Comparison of ENCODE assay signal across 9 cellular contexts in the genomic region with DNA sequence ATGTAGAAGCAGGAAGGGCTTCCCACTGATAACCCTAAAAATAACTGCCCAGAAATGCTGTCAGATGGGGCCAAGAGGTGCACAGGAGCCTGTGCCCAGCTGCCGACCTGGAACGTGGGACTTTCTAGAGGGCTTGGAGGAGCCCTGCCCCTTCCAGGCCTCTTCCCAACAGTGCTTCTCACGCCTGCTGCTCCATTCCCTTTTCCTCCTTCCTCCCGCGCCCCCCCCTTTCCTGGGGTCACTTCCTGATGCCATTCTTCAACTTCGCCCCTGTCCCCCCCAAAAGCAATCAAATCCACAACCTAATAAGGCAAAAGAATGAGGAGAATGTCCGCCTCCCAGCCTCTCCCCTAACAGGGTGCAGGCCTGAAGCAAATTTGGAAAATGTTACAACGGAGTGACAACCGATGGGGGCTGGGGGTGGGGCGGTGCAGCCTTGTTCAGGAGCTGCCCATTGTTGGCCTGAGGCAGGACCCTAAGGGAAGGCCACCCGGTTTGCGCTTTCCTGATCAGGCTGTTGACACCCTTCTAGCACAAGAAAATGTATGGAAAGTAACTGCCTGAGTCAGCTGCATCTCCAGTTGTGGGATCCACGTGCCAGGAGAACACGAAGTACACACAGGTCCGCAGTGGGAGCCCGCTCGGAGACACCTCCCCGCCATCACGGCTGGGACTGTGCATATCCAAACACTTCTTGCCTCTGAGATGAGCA. TPM values are rescaled to one million over a fixed set of nuclear protein-coding genes. Genes with fewer than 3 reads are reported as not detected.
DNase-seq lines count a peak whose midpoint lies in the region; ATAC-seq lines count a peak whose summit lies in the region.
"Had no signal": no experiment of that assay in that cellular context is flagged by ENCODE, and none has a peak within 500 bp of the region (broad histone marks: within the 10 kb centered on the region; RNA-seq: fewer than 3 reads in every experiment).

No MANE protein-coding gene starts in this region.

- intact Hi-C loops in Right ventricle myocardium superior (cut with DNase I): no loop called here
- intact Hi-C loops in posterior vena cava (cut with DNase I): no loop called here

- peak; percentile 42 for ATAC-seq in Right ventricle myocardium superior (ENCODE audit: poor library complexity)

- in situ Hi-C loops in Caki2 (cut with HindIII; ENCODE audit: low pct_unique_long_range_greater_than_20kb, low sequenced_read_pairs): no loop called here

- DNase-seq in Caki2 (ENCODE audit: low read depth) (peak; percentile 67), SW480 (ENCODE audit: low spot score) (peak; percentile 90), Right ventricle myocardium superior (peak; percentile 74), posterior vena cava (ENCODE audit: low spot score) (peak; percentile 88), GM19240 (ENCODE audit: insufficient read length, low spot score) (no peak), NCI-H2171 (lab: John Stamatoyannopoulos, UW) (no peak), NCI-H82 treated with DMSO at 0.1 percent for 48 hours (lab: John Stamatoyannopoulos, UW; ENCODE audit: unreplicated experiment) (no peak)
- no peak for DNase-seq in stimulated activated naive CD4-positive, alpha-beta T cell (lab: John Stamatoyannopoulos, UW)
- DNase-seq: stimulated activated CD4-positive, alpha-beta T cell treated with anti-CD3 and anti-CD28 coated beads, Interleukin-4, amount 100 ng/mL, for 24 hours had no signal

RNA-seq across cellular contexts. Expression of a gene that starts 18.7 kb away (rescaled TPM):
- total RNA-seq in Caki2 (2014; rRNA removed; shearing (Covaris generic); ENCODE audit: low replicate concordance): 872 and 922 TPM in 2 replicates
- total RNA-seq in Right ventricle myocardium superior: 125 TPM
- total RNA-seq in posterior vena cava: 100 to 1,000 TPM; 661 to 878 TPM

RNA-seq across cellular contexts. Expression of a gene that starts 47.1 kb away (rescaled TPM):
- total RNA-seq in Caki2 (2014; rRNA removed; shearing (Covaris generic); ENCODE audit: low replicate concordance): 642 and 878 TPM in 2 replicates
- total RNA-seq in Right ventricle myocardium superior (644 TPM), posterior vena cava (100 to 1,000 TPM; 170 to 191 TPM)

RNA-seq across cellular contexts. Expression of a gene that starts 48.4 kb away (rescaled TPM):
- total RNA-seq in Caki2 (2014; rRNA removed; shearing (Covaris generic); ENCODE audit: low replicate concordance): 1.3 and 1.6 TPM in 2 replicates
- total RNA-seq in Right ventricle myocardium superior (1.3 TPM), posterior vena cava (1 to 10 TPM; 2.7 to 5.5 TPM)

Comparison
In these comparisons a context has a peak if more than half of its experiments do, and no peak if none do; other contexts are left out.
1. DNase-seq: peak in Caki2 (single experiment), SW480 (single experiment), Right ventricle myocardium superior (single experiment) and posterior vena cava (single experiment); none in GM19240 (single experiment), NCI-H2171 (single experiment), stimulated activated naive CD4-positive, alpha-beta T cell (0 of 6) and NCI-H82 treated with DMSO at 0.1 percent for 48 hours (single experiment).